Comparison of ENCODE assay signal across 11 cellular contexts in genomic region chr18:12652861-12653401, GRCh38. TPM values are rescaled to one million over a fixed set of nuclear protein-coding genes. Genes with fewer than 3 reads are reported as not detected.
DNase-seq lines count a peak whose midpoint lies in the region; ATAC-seq, FAIRE-seq and TF ChIP-seq lines count a peak whose summit lies in the region.
"Had no signal": no experiment of that assay in that cellular context is flagged by ENCODE, and none has a peak within 500 bp of the region (broad histone marks: within the 10 kb centered on the region; RNA-seq: fewer than 3 reads in every experiment).

No MANE protein-coding gene starts in this region.

- H3K27me3 Mint-ChIP-seq in activated T-helper 17 cell treated with anti-CD3 and anti-CD28 coated beads, Interleukin-2, amount 50 U/mL, for 72 hours = peaks cover 3% of the 10 kb centered on the region

- H3K79me2 ChIP-seq in HepG2 (ENCODE audit: insufficient read depth, low read length) = peaks cover 25% of the 10 kb centered on the region

- ATAC-seq in activated T-helper 17 cell treated with anti-CD3 and anti-CD28 coated beads, Interleukin-2, amount 50 U/mL, for 72 hours (replicated peaks) = peak; percentile 73
- no peak for ATAC-seq in HepG2
- ATAC-seq in HG03342 (IDR thresholded peaks at IDR 0.05; ENCODE audit: unreplicated experiment) = no peak
- ATAC-seq in lower lobe of right lung = no peak

- TF ChIP-seq EP300 in HepG2 (IDR thresholded peaks at IDR 0.05; ENCODE audit: low read depth in 2 of 2, low read length in 2 of 2) (no peak), HepG2 (CRISPR knock-in tag; IDR thresholded peaks at IDR 0.05; ENCODE audit: borderline replicate concordance) (no peak)

- WGBS in HepG2 (ENCODE audit: low lambda C conversion rate) = 45% methylated on average over 3 of the region's 3 CpGs

- H3K9me3 Mint-ChIP-seq in activated T-helper 17 cell treated with anti-CD3 and anti-CD28 coated beads, Interleukin-2, amount 50 U/mL, for 72 hours = no peaks in the 10 kb centered on the region

- no peak overlapping the region for H3K27ac ChIP-seq in HepG2 (ENCODE audit: extremely low read length, insufficient read depth, low read length)
- no peak overlapping the region for H3K27ac ChIP-seq in lower lobe of right lung

- no peaks in the 10 kb centered on the region for H3K27me3 ChIP-seq in HepG2 (ENCODE audit: control insufficient read depth in 1 of 2, insufficient read depth in 2 of 2, low read length in 2 of 2)
- H3K27me3 ChIP-seq in lower lobe of right lung (ENCODE audit: low read depth) = no peaks in the 10 kb centered on the region

- POLR2A ChIA-PET in HepG2 (lab: Yijun Ruan, JAX) = interaction anchor here (1.0 kb wide), 1 partner anchor 13 kb away, joined by 3 read pairs; no protein-coding TSS in a partner anchor

- no peaks in the 10 kb centered on the region for H3K36me3 Mint-ChIP-seq in activated T-helper 17 cell treated with anti-CD3 and anti-CD28 coated beads, Interleukin-2, amount 50 U/mL, for 72 hours (ENCODE audit: low read depth)

- no TSS peak for BruUV-seq in HepG2 (replicated peaks; lab: Mats Ljungman, UMichigan)

- no peak overlapping the region for H3K4me2 ChIP-seq in HepG2 (ENCODE audit: low read depth, low read length)

- in situ Hi-C loops in HepG2 (cut with HindIII; ENCODE audit: extremely low pct_ligation_motif_present, low pct_unique_long_range_greater_than_20kb) = no loop called here

- no peak overlapping the region for H2AFZ ChIP-seq in HepG2 (ENCODE audit: low read length)

- H3K4me3 Mint-ChIP-seq in activated T-helper 17 cell treated with anti-CD3 and anti-CD28 coated beads, Interleukin-2, amount 50 U/mL, for 72 hours = peak overlapping the region; percentile 46

- H4K20me1 ChIP-seq in HepG2 (ENCODE audit: insufficient read depth, low read length) = no peaks in the 10 kb centered on the region

- peak; percentile 52 for DNase-seq in AG09319 (ENCODE audit: extremely low read depth, low read depth)
- peak; percentile 50 for DNase-seq in HS-27A (ENCODE audit: low read depth)
- DNase-seq in HepG2 (ENCODE audit: low spot score) = peak; percentile 40
- DNase-seq in effector CD8-positive, alpha-beta T cell (lab: John Stamatoyannopoulos, UW) = no peak
- DNase-seq in lower lobe of right lung = no peak
- DNase-seq in Ammon's horn (ENCODE audit: low spot score) = no peak
- DNase-seq: effector CD4-positive, alpha-beta T cell; NCI-H748 treated with DMSO at 0.1 percent for 48 hours had no signal

- H3K4me3 ChIP-seq in HepG2 (replicated peaks in 1 of 3; ENCODE audit: insufficient read depth in 1 of 3, low read depth in 2 of 3, low read length in 3 of 3) = no peak overlapping the region
- H3K4me3 ChIP-seq in lower lobe of right lung = no peak overlapping the region
- H3K4me3 ChIP-seq: lung had no signal

- FAIRE-seq in HepG2 (lab: Jason Lieb, UNC) = no peak

- TF ChIP-seq CTCF in AG09319 (IDR thresholded peaks at IDR 0.05; ENCODE audit: low read depth, low read length) = no peak
- TF ChIP-seq CTCF in HepG2 (CRISPR knock-in tag; IDR thresholded peaks at IDR 0.05) = no peak
- no peak for TF ChIP-seq CTCF in lower lobe of right lung (IDR thresholded peaks at IDR 0.05)

- peaks cover 0 to 4% of the 10 kb centered on the region in 2 experiments; a peak in 1 of 5 replicates for H3K36me3 ChIP-seq in HepG2 (replicated peaks in 1 of 2; ENCODE audit: control insufficient read depth in 1 of 2, insufficient read depth in 2 of 2, low read length in 2 of 2)
- no peaks in the 10 kb centered on the region for H3K36me3 ChIP-seq in lower lobe of right lung

- no peak for TF ChIP-seq RAD21 in HepG2 (CRISPR knock-in tag; IDR thresholded peaks at IDR 0.05)

- TF ChIP-seq POLR2A in HepG2 (IDR thresholded peaks at IDR 0.05; ENCODE audit: insufficient read depth in 1 of 2, low read depth in 2 of 2, low read length in 2 of 2) = no peak

- H3K9ac ChIP-seq in HepG2 (ENCODE audit: insufficient read depth, low read depth, low read length) = no peak overlapping the region

- intact Hi-C loops in HepG2 (cut with micrococcal nuclease; ENCODE audit: unreplicated experiment) = no loop called here
- intact Hi-C loops in lower lobe of right lung (cut with DNase I) = no loop called here

- peaks cover 10% of the 10 kb centered on the region for H3K4me1 Mint-ChIP-seq in activated T-helper 17 cell treated with anti-CD3 and anti-CD28 coated beads, Interleukin-2, amount 50 U/mL, for 72 hours

- CTCF ChIA-PET in HepG2 (lab: Yijun Ruan, JAX; ENCODE audit: low intra/inter-chr PET ratio, low total read pairs) = no interaction called here

- peak overlapping the region; percentile 20 for H3K27ac Mint-ChIP-seq in activated T-helper 17 cell treated with anti-CD3 and anti-CD28 coated beads, Interleukin-2, amount 50 U/mL, for 72 hours

- H3K9me3 ChIP-seq in HepG2 (ENCODE audit: low read length) = no peaks in the 10 kb centered on the region
- no peaks in the 10 kb centered on the region for H3K9me3 ChIP-seq in lower lobe of right lung

- peaks cover 24% of the 10 kb centered on the region for H3K4me1 ChIP-seq in HepG2 (ENCODE audit: insufficient read depth, low read length)
- H3K4me1 ChIP-seq in lower lobe of right lung = peaks cover 31% of the 10 kb centered on the region

RNA-seq across cellular contexts. Expression of gene SPIRE1, which starts 5.0 kb away (rescaled TPM):
- 10 to 100 TPM in 1 of 2 donors, 1 to 10 TPM in 1; 5.0 to 12.4 TPM for total RNA-seq in activated T-helper 17 cell treated with anti-CD3 and anti-CD28 coated beads, Interleukin-2, amount 50 U/mL, for 72 hours
- total RNA-seq in HepG2 (2016; rRNA removed; fragmentation: Illumina TruSeq; extraction: Trizol) (21.3 and 28.1 TPM in 2 replicates), lower lobe of right lung (42.1 TPM)
- total RNA-seq in HepG2 (2016; cell fraction: cytosol; rRNA removed; fragmentation: Illumina TruSeq; extraction: Trizol; ENCODE audit: low read depth) = 6.0 and 6.9 TPM in 2 replicates
- 22.4 and 29.7 TPM in 2 replicates for total RNA-seq in HepG2 (2016; cell fraction: insoluble cytoplasmic fraction; rRNA removed; fragmentation: Illumina TruSeq; extraction: Trizol)
- 15.7 and 18.0 TPM in 2 replicates for total RNA-seq in HepG2 (2016; cell fraction: membrane; rRNA removed; fragmentation: Illumina TruSeq; extraction: Trizol)
- 19.0 and 22.0 TPM in 2 replicates for total RNA-seq in HepG2 (2016; cell fraction: nucleus; rRNA removed; fragmentation: Illumina TruSeq; extraction: Trizol)
- polyA plus RNA-seq in HepG2 (2011; rRNA removed) = 9.9 and 10.1 TPM in 2 replicates
- polyA plus RNA-seq in HepG2 (2011; cell fraction: cytosol; rRNA removed) = 6.6 and 8.9 TPM in 2 replicates
- polyA plus RNA-seq in HepG2 (2011; cell fraction: nucleus; rRNA removed) = 6.8 and 7.4 TPM in 2 replicates
- 8.4 and 12.6 TPM in 2 replicates for polyA plus RNA-seq in HepG2 (2012)
- 1.8 and 2.3 TPM in 2 replicates for polyA plus RNA-seq in HepG2 (2016; cell fraction: cytosol; fragmentation: Illumina TruSeq; extraction: Trizol; ENCODE audit: low read depth)
- polyA plus RNA-seq in HepG2 (2016; cell fraction: insoluble cytoplasmic fraction; fragmentation: Illumina TruSeq; extraction: Trizol; ENCODE audit: low read depth) = 19.3 and 20.2 TPM in 2 replicates
- polyA plus RNA-seq in HepG2 (2016; cell fraction: membrane; fragmentation: Illumina TruSeq; extraction: Trizol; ENCODE audit: low read depth) = 6.7 and 7.2 TPM in 2 replicates
- 28.6 and 33.9 TPM in 2 replicates for polyA plus RNA-seq in HepG2 (2016; cell fraction: nucleus; fragmentation: Illumina TruSeq; extraction: Trizol; ENCODE audit: insufficient read depth, low read depth)
- polyA minus RNA-seq in HepG2 (2011; rRNA and poly(A)+ RNA removed; ENCODE audit: low replicate concordance) = 14.8 and 27.8 TPM in 2 replicates
- 13.6 and 18.8 TPM in 2 replicates for polyA minus RNA-seq in HepG2 (2011; cell fraction: cytosol; rRNA and poly(A)+ RNA removed)
- 14.2 and 17.7 TPM in 2 replicates for polyA minus RNA-seq in HepG2 (2011; cell fraction: nucleus; rRNA and poly(A)+ RNA removed)

RNA-seq across cellular contexts. Expression of gene CEP76, which starts 49.6 kb away (rescaled TPM):
- 10 to 100 TPM; 12.0 to 14.7 TPM for total RNA-seq in activated T-helper 17 cell treated with anti-CD3 and anti-CD28 coated beads, Interleukin-2, amount 50 U/mL, for 72 hours
- total RNA-seq in HepG2 (2016; rRNA removed; fragmentation: Illumina TruSeq; extraction: Trizol) (15.1 and 19.4 TPM in 2 replicates), lower lobe of right lung (5.0 TPM)
- total RNA-seq in HepG2 (2016; cell fraction: cytosol; rRNA removed; fragmentation: Illumina TruSeq; extraction: Trizol; ENCODE audit: low read depth) = 4.2 and 4.9 TPM in 2 replicates
- 15.4 and 19.7 TPM in 2 replicates for total RNA-seq in HepG2 (2016; cell fraction: insoluble cytoplasmic fraction; rRNA removed; fragmentation: Illumina TruSeq; extraction: Trizol)
- 6.6 and 7.0 TPM in 2 replicates for total RNA-seq in HepG2 (2016; cell fraction: membrane; rRNA removed; fragmentation: Illumina TruSeq; extraction: Trizol)
- 12.6 and 15.6 TPM in 2 replicates for total RNA-seq in HepG2 (2016; cell fraction: nucleus; rRNA removed; fragmentation: Illumina TruSeq; extraction: Trizol)
- polyA plus RNA-seq in HepG2 (2011; rRNA removed) = 10.9 and 13.9 TPM in 2 replicates
- 7.8 and 7.9 TPM in 2 replicates for polyA plus RNA-seq in HepG2 (2011; cell fraction: cytosol; rRNA removed)
- 9.8 and 11.9 TPM in 2 replicates for polyA plus RNA-seq in HepG2 (2011; cell fraction: nucleus; rRNA removed)
- polyA plus RNA-seq in HepG2 (2012) = 8.9 TPM in 2 replicates
- polyA plus RNA-seq in HepG2 (2016; cell fraction: cytosol; fragmentation: Illumina TruSeq; extraction: Trizol; ENCODE audit: low read depth) = 1.2 and 1.3 TPM in 2 replicates
- polyA plus RNA-seq in HepG2 (2016; cell fraction: insoluble cytoplasmic fraction; fragmentation: Illumina TruSeq; extraction: Trizol; ENCODE audit: low read depth) = 13.3 and 15.0 TPM in 2 replicates
- polyA plus RNA-seq in HepG2 (2016; cell fraction: membrane; fragmentation: Illumina TruSeq; extraction: Trizol; ENCODE audit: low read depth) = 1.8 TPM in 2 replicates
- polyA plus RNA-seq in HepG2 (2016; cell fraction: nucleus; fragmentation: Illumina TruSeq; extraction: Trizol; ENCODE audit: insufficient read depth, low read depth) = 13.9 and 14.0 TPM in 2 replicates
- 6.2 and 7.1 TPM in 2 replicates for polyA minus RNA-seq in HepG2 (2011; rRNA and poly(A)+ RNA removed; ENCODE audit: low replicate concordance)
- 8.8 and 9.5 TPM in 2 replicates for polyA minus RNA-seq in HepG2 (2011; cell fraction: cytosol; rRNA and poly(A)+ RNA removed)
- polyA minus RNA-seq in HepG2 (2011; cell fraction: nucleus; rRNA and poly(A)+ RNA removed) = 21.0 and 25.5 TPM in 2 replicates

RNA-seq across cellular contexts. Expression of gene PSMG2, which starts 49.9 kb away (rescaled TPM):
- 100 to 1,000 TPM in 1 of 2 donors, 10 to 100 TPM in 1; 59.6 to 105 TPM for total RNA-seq in activated T-helper 17 cell treated with anti-CD3 and anti-CD28 coated beads, Interleukin-2, amount 50 U/mL, for 72 hours
- total RNA-seq in HepG2 (2016; rRNA removed; fragmentation: Illumina TruSeq; extraction: Trizol) (94.8 and 133 TPM in 2 replicates), lower lobe of right lung (75.0 TPM)
- 45.3 and 48.4 TPM in 2 replicates for total RNA-seq in HepG2 (2016; cell fraction: cytosol; rRNA removed; fragmentation: Illumina TruSeq; extraction: Trizol; ENCODE audit: low read depth)
- total RNA-seq in HepG2 (2016; cell fraction: insoluble cytoplasmic fraction; rRNA removed; fragmentation: Illumina TruSeq; extraction: Trizol) = 94.6 and 133 TPM in 2 replicates
- total RNA-seq in HepG2 (2016; cell fraction: membrane; rRNA removed; fragmentation: Illumina TruSeq; extraction: Trizol) = 77.8 and 78.0 TPM in 2 replicates
- total RNA-seq in HepG2 (2016; cell fraction: nucleus; rRNA removed; fragmentation: Illumina TruSeq; extraction: Trizol) = 49.2 and 51.5 TPM in 2 replicates
- polyA plus RNA-seq in HepG2 (2011; rRNA removed) = 40.8 and 53.4 TPM in 2 replicates
- polyA plus RNA-seq in HepG2 (2011; cell fraction: cytosol; rRNA removed) = 33.3 and 37.5 TPM in 2 replicates
- 15.1 and 19.9 TPM in 2 replicates for polyA plus RNA-seq in HepG2 (2011; cell fraction: nucleus; rRNA removed)
- 60.7 and 69.3 TPM in 2 replicates for polyA plus RNA-seq in HepG2 (2012)
- 40.3 and 41.0 TPM in 2 replicates for polyA plus RNA-seq in HepG2 (2016; cell fraction: cytosol; fragmentation: Illumina TruSeq; extraction: Trizol; ENCODE audit: low read depth)
- 132 and 137 TPM in 2 replicates for polyA plus RNA-seq in HepG2 (2016; cell fraction: insoluble cytoplasmic fraction; fragmentation: Illumina TruSeq; extraction: Trizol; ENCODE audit: low read depth)
- polyA plus RNA-seq in HepG2 (2016; cell fraction: membrane; fragmentation: Illumina TruSeq; extraction: Trizol; ENCODE audit: low read depth) = 67.1 and 72.3 TPM in 2 replicates
- polyA plus RNA-seq in HepG2 (2016; cell fraction: nucleus; fragmentation: Illumina TruSeq; extraction: Trizol; ENCODE audit: insufficient read depth, low read depth) = 76.0 and 78.0 TPM in 2 replicates
- 36.2 and 55.8 TPM in 2 replicates for polyA minus RNA-seq in HepG2 (2011; rRNA and poly(A)+ RNA removed; ENCODE audit: low replicate concordance)
- polyA minus RNA-seq in HepG2 (2011; cell fraction: cytosol; rRNA and poly(A)+ RNA removed) = 33.5 and 35.7 TPM in 2 replicates
- 19.4 and 20.3 TPM in 2 replicates for polyA minus RNA-seq in HepG2 (2011; cell fraction: nucleus; rRNA and poly(A)+ RNA removed)

Comparison
In these comparisons a context has a peak if more than half of its experiments do, and no peak if none do; other contexts are left out.
1. DNase-seq: peak in AG09319 (single experiment), HS-27A (single experiment) and HepG2 (single experiment); none in effector CD8-positive, alpha-beta T cell (single experiment), lower lobe of right lung (single experiment) and Ammon's horn (single experiment).